8 cellular contexts compared by ENCODE assay signal in genomic region chrX:48021026-48021900, GRCh38. TPM values are rescaled to one million over a fixed set of nuclear protein-coding genes. Genes with fewer than 3 reads are reported as not detected.
DNase-seq lines count a peak whose midpoint lies in the region; ATAC-seq lines count a peak whose summit lies in the region.

No MANE protein-coding gene starts in this region.

- DNase-seq in GM19238 (ENCODE audit: insufficient read length, low spot score) (peak; percentile 59), Kasumi-1 (lab: John Stamatoyannopoulos, UW) (peak; percentile 80), RKO (ENCODE audit: low spot score) (peak; percentile 75), activated gamma-delta T cell (lab: John Stamatoyannopoulos, UW) (peak; percentile 25), fibroblast of the conjunctiva (ENCODE audit: low read depth) (peak; percentile 41)
- DNase-seq in natural killer cell treated with Interleukin-12 subunit alpha and Interleukin-12 subunit beta and Interleukin-15 and Interleukin-18, amount 100 ng/mL, for 72 hours (ENCODE audit: low spot score) = peak; percentile 75
- DNase-seq in stimulated activated naive CD4-positive, alpha-beta T cell (lab: John Stamatoyannopoulos, UW) = peak; percentile 62 to 91 (median 74)

- no peaks in the 10 kb centered on the region for H3K79me2 ChIP-seq in ACC112 (ENCODE audit: control insufficient read depth, insufficient read depth, low read length, unreplicated experiment)

- peak overlapping the region; percentile 88 for H2AFZ ChIP-seq in ACC112 (ENCODE audit: low read length, unreplicated experiment)

- peaks cover 3% of the 10 kb centered on the region for H3K9me3 Mint-ChIP-seq in natural killer cell treated with Interleukin-12 subunit alpha and Interleukin-12 subunit beta and Interleukin-15 and Interleukin-18, amount 100 ng/mL, for 72 hours

- no peaks in the 10 kb centered on the region for H3K27me3 ChIP-seq in ACC112 (ENCODE audit: insufficient read depth, low read length)

- H3K36me3 Mint-ChIP-seq in natural killer cell treated with Interleukin-12 subunit alpha and Interleukin-12 subunit beta and Interleukin-15 and Interleukin-18, amount 100 ng/mL, for 72 hours = no peaks in the 10 kb centered on the region

- peak overlapping the region; percentile 85 for H3K27ac ChIP-seq in ACC112 (ENCODE audit: low read depth, low read length)

- no peaks in the 10 kb centered on the region for H3K27me3 Mint-ChIP-seq in natural killer cell treated with Interleukin-12 subunit alpha and Interleukin-12 subunit beta and Interleukin-15 and Interleukin-18, amount 100 ng/mL, for 72 hours

- peak overlapping the region; percentile 83 for H3K4me3 ChIP-seq in ACC112 (ENCODE audit: low read depth, low read length)

- H3K27ac Mint-ChIP-seq in natural killer cell treated with Interleukin-12 subunit alpha and Interleukin-12 subunit beta and Interleukin-15 and Interleukin-18, amount 100 ng/mL, for 72 hours = peak overlapping the region; percentile 93 to 97

- peak; percentile 83 to 84 for ATAC-seq in natural killer cell treated with Interleukin-12 subunit alpha and Interleukin-12 subunit beta and Interleukin-15 and Interleukin-18, amount 100 ng/mL, for 72 hours

- H3K4me3 Mint-ChIP-seq in natural killer cell treated with Interleukin-12 subunit alpha and Interleukin-12 subunit beta and Interleukin-15 and Interleukin-18, amount 100 ng/mL, for 72 hours = peak overlapping the region; percentile 96

- H3K4me1 Mint-ChIP-seq in natural killer cell treated with Interleukin-12 subunit alpha and Interleukin-12 subunit beta and Interleukin-15 and Interleukin-18, amount 100 ng/mL, for 72 hours (ENCODE audit: low read depth in 2 of 2) = peaks cover 17 to 18% of the 10 kb centered on the region in 2 donors

- no peaks in the 10 kb centered on the region for H3K36me3 ChIP-seq in ACC112 (ENCODE audit: insufficient read depth, low read length)

- H3K4me1 ChIP-seq in ACC112 (ENCODE audit: control insufficient read depth, insufficient read depth, low read length, unreplicated experiment) = peaks cover 6% of the 10 kb centered on the region

RNA-seq across cellular contexts. Expression of gene SPACA5, which starts 14.5 kb away (rescaled TPM):
- not detected for total RNA-seq in natural killer cell treated with Interleukin-12 subunit alpha and Interleukin-12 subunit beta and Interleukin-15 and Interleukin-18, amount 100 ng/mL, for 72 hours

RNA-seq across cellular contexts. Expression of gene ZNF182, which starts 17.5 kb away (rescaled TPM):
- total RNA-seq in natural killer cell treated with Interleukin-12 subunit alpha and Interleukin-12 subunit beta and Interleukin-15 and Interleukin-18, amount 100 ng/mL, for 72 hours = 1 to 10 TPM; 6.9 to 7.0 TPM

RNA-seq across cellular contexts. Expression of gene ZNF630, which starts 50.2 kb away (rescaled TPM):
- 1 to 10 TPM in 1 of 2 donors, under 1 TPM in 1; 0.74 to 2.3 TPM for total RNA-seq in natural killer cell treated with Interleukin-12 subunit alpha and Interleukin-12 subunit beta and Interleukin-15 and Interleukin-18, amount 100 ng/mL, for 72 hours

Comparison
In these comparisons a context has a peak if more than half of its experiments do, and no peak if none do; other contexts are left out.
1. Peak in every context shown above with its lines: DNase-seq, ATAC-seq, H3K4me3 ChIP-seq and H3K27ac ChIP-seq.
2. DNase-seq: peak in every context shown above with its lines; median percentile 80 in Kasumi-1; 75 in RKO; 75 in natural killer cell treated with Interleukin-12 subunit alpha and Interleukin-12 subunit beta and Interleukin-15 and Interleukin-18, amount 100 ng/mL, for 72 hours; 74 in stimulated activated naive CD4-positive, alpha-beta T cell; 59 in GM19238; 41 in fibroblast of the conjunctiva; 25 in activated gamma-delta T cell.